Comparison of ENCODE assay signal across 7 cellular contexts in genomic region chr9:127979333-127980055, GRCh38. TPM values are rescaled to one million over a fixed set of nuclear protein-coding genes. Genes with fewer than 3 reads are reported as not detected.
A peak's percentile ranks its signal among the peaks of the same experiment; 100 is the strongest.
DNase-seq lines count a peak whose midpoint lies in the region; ATAC-seq and TF ChIP-seq lines count a peak whose summit lies in the region.

No MANE protein-coding gene starts in this region.

- H3K18ac ChIP-seq in mesenchymal stem cell (ENCODE audit: low read depth in 1 of 2, low read length in 2 of 2), result peak overlapping the region; percentile 59 to 92

- DNase-seq in ELR (ENCODE audit: low read depth) (peak; percentile 62), HAP-1 (ENCODE audit: low spot score in 2 of 2) (peak; percentile 37 to 73), mesenchymal stem cell (peak; percentile 68), tibial artery (peak; percentile 64 to 85)
- DNase-seq in effector memory CD4-positive, alpha-beta T cell, result no peak

- ATAC-seq in SK-N-SH treated with all-trans-retinoic acid at 6 μM for 48 hours (peak; percentile 16), GM18868 (IDR thresholded peaks at IDR 0.05; ENCODE audit: unreplicated experiment) (no peak)

- H3K4me1 ChIP-seq in HAP-1, result peaks cover 23% of the 10 kb centered on the region
- H3K4me1 ChIP-seq in effector memory CD4-positive, alpha-beta T cell (ENCODE audit: control insufficient read depth, insufficient read depth, low read length, poor library complexity, severe bottlenecking), result peaks cover 46% of the 10 kb centered on the region
- H3K4me1 ChIP-seq in mesenchymal stem cell (ENCODE audit: control insufficient read depth, insufficient read depth, low read depth, low read length), result peaks cover 49% of the 10 kb centered on the region
- peaks cover 14 to 64% (median 53%) of the 10 kb centered on the region in 4 donors for H3K4me1 ChIP-seq in tibial artery

- TF ChIP-seq CTCF in tibial artery (IDR thresholded peaks at IDR 0.05), result no peak

- H2BK12ac ChIP-seq in mesenchymal stem cell (ENCODE audit: low read length in 2 of 2), result peak overlapping the region in 1 of 2 experiments; percentile 43

- WGBS in mesenchymal stem cell, result 1% methylated on average over 21 of the region's 24 CpGs

- no peak overlapping the region for H3K23ac ChIP-seq in mesenchymal stem cell (ENCODE audit: low read length in 2 of 2)

- H4K8ac ChIP-seq in mesenchymal stem cell (ENCODE audit: low read length), result no peak overlapping the region

- peak overlapping the region; percentile 79 for H3K4me3 ChIP-seq in HAP-1
- H3K4me3 ChIP-seq in effector memory CD4-positive, alpha-beta T cell (ENCODE audit: insufficient read depth, low read depth, low read length, poor library complexity, severe bottlenecking), result peak overlapping the region; percentile 87
- peak overlapping the region; percentile 81 to 87 for H3K4me3 ChIP-seq in mesenchymal stem cell (ENCODE audit: insufficient read depth in 1 of 2, low read depth in 1 of 2, low read length in 2 of 2)
- peak overlapping the region; percentile 69 to 76 for H3K4me3 ChIP-seq in tibial artery

- no peaks in the 10 kb centered on the region for H3K27me3 ChIP-seq in HAP-1 (ENCODE audit: low read depth)
- H3K27me3 ChIP-seq in effector memory CD4-positive, alpha-beta T cell (replicated peaks; ENCODE audit: control insufficient read depth, insufficient read depth, low read length, poor library complexity, severe bottlenecking), result no peaks in the 10 kb centered on the region
- no peaks in the 10 kb centered on the region for H3K27me3 ChIP-seq in mesenchymal stem cell (ENCODE audit: control insufficient read depth in 1 of 2, insufficient read depth in 1 of 2, low read length in 2 of 2)
- H3K27me3 ChIP-seq in tibial artery, result no peaks in the 10 kb centered on the region

- H2AFZ ChIP-seq in mesenchymal stem cell (ENCODE audit: low read depth, low read length), result no peak overlapping the region

- peak overlapping the region; percentile 90 for H3K27ac ChIP-seq in effector memory CD4-positive, alpha-beta T cell (ENCODE audit: insufficient read depth, low read length, poor library complexity, severe bottlenecking)
- H3K27ac ChIP-seq in mesenchymal stem cell (ENCODE audit: low read length, poor library complexity, severe bottlenecking), result peak overlapping the region; percentile 9
- peak overlapping the region; percentile 82 to 84 for H3K27ac ChIP-seq in tibial artery

- peak overlapping the region; percentile 25 to 65 for H3K4ac ChIP-seq in mesenchymal stem cell (ENCODE audit: low read depth in 1 of 2, low read length in 2 of 2)

- H3K36me3 ChIP-seq in HAP-1 (replicated peaks), result no peaks in the 10 kb centered on the region; the same call in 1 of the 2 replicates
- H3K36me3 ChIP-seq in effector memory CD4-positive, alpha-beta T cell (ENCODE audit: control insufficient read depth, insufficient read depth, low read length), result peaks cover 3% of the 10 kb centered on the region
- peaks cover 0 to 3% of the 10 kb centered on the region in 2 experiments for H3K36me3 ChIP-seq in mesenchymal stem cell (ENCODE audit: control insufficient read depth in 1 of 2, insufficient read depth in 2 of 2, low read depth in 1 of 2, low read length in 2 of 2)
- H3K36me3 ChIP-seq in tibial artery, result no peaks in the 10 kb centered on the region

- H2BK15ac ChIP-seq in mesenchymal stem cell (ENCODE audit: low read depth, poor library complexity, severe bottlenecking), result no peak overlapping the region

- peak overlapping the region; percentile 64 for H3K4me2 ChIP-seq in mesenchymal stem cell (ENCODE audit: low read length, poor library complexity, severe bottlenecking)

- H2BK5ac ChIP-seq in mesenchymal stem cell (ENCODE audit: low read depth, low read length, poor library complexity, severe bottlenecking), result no peak overlapping the region

- H3K14ac ChIP-seq in mesenchymal stem cell (ENCODE audit: low read length in 2 of 2), result peak overlapping the region in 1 of 2 experiments; percentile 84

- in situ Hi-C loops in HAP-1 (cut with MboI; ENCODE audit: low sequenced_read_pairs), result no loop called here

- H2BK120ac ChIP-seq in mesenchymal stem cell (ENCODE audit: low read depth, low read length), result no peak overlapping the region

- peak overlapping the region; percentile 35 for H4K91ac ChIP-seq in mesenchymal stem cell (ENCODE audit: low read length)

- peak overlapping the region; percentile 92 for H3K9ac ChIP-seq in mesenchymal stem cell (ENCODE audit: low read length)

- H3K79me1 ChIP-seq in mesenchymal stem cell (replicated peaks; ENCODE audit: low read length, poor library complexity, severe bottlenecking), result peaks cover 33% of the 10 kb centered on the region

- peak overlapping the region; percentile 35 for H2AK5ac ChIP-seq in mesenchymal stem cell (ENCODE audit: low read length, severe bottlenecking)

- intact Hi-C loops in tibial artery (cut with DNase I; ENCODE audit: low total_unique reads), result loop anchor here (5.0 kb wide), 1 partner anchor 37 kb away; no protein-coding TSS in a partner anchor

- H3K9me3 ChIP-seq in HAP-1 (no peaks in the 10 kb centered on the region), mesenchymal stem cell (ENCODE audit: control insufficient read depth, low read length) (no peaks in the 10 kb centered on the region), tibial artery (no peaks in the 10 kb centered on the region)
- no peaks in the 10 kb centered on the region for H3K9me3 ChIP-seq in effector memory CD4-positive, alpha-beta T cell (ENCODE audit: control insufficient read depth, low read length)

TF ChIP-seq in SK-N-SH treated with all-trans-retinoic acid at 6 μM for 48 hours, 23 proteins besides CTCF, POLR2A, EP300 and RAD21 (continues in another document):
- no peak for TF ChIP-seq ISL1 (CRISPR knock-in tag; IDR thresholded peaks at IDR 0.05)
- no peak for TF ChIP-seq TSHZ2 (CRISPR knock-in tag; IDR thresholded peaks at IDR 0.05)
- TF ChIP-seq ZNF565 (CRISPR knock-in tag; conservative IDR thresholded peaks at IDR 0.05; ENCODE audit: low read depth), result no peak
- peak; percentile 99 for TF ChIP-seq ZNF70 (CRISPR knock-in tag; IDR thresholded peaks at IDR 0.05)
- no peak for TF ChIP-seq GLIS3 (CRISPR knock-in tag; IDR thresholded peaks at IDR 0.05)
- TF ChIP-seq PATZ1 (CRISPR knock-in tag; IDR thresholded peaks at IDR 0.05; ENCODE audit: borderline replicate concordance), result no peak
- no peak for TF ChIP-seq ZFP30 (CRISPR knock-in tag; IDR thresholded peaks at IDR 0.05)
- TF ChIP-seq ZFP3 (CRISPR knock-in tag; IDR thresholded peaks at IDR 0.05), result peak; percentile 73; the same call in 1 of the 2 replicates
- no peak for TF ChIP-seq ESRRG (CRISPR knock-in tag; IDR thresholded peaks at IDR 0.05)
- no peak for TF ChIP-seq CREB5 (CRISPR knock-in tag; IDR thresholded peaks at IDR 0.05; ENCODE audit: low read depth)
- no peak for TF ChIP-seq ZC3H10 (CRISPR knock-in tag; IDR thresholded peaks at IDR 0.05)

RNA-seq across cellular contexts. Expression of gene EEIG1, which starts 1.3 kb away (rescaled TPM):
- polyA plus RNA-seq in mesenchymal stem cell (2013, experiment 1 of 2), result 44.3 TPM
- polyA plus RNA-seq in mesenchymal stem cell (2013, experiment 2 of 2), result 42.9 TPM

RNA-seq across cellular contexts. Expression of gene DPM2, which starts 41.8 kb away (rescaled TPM):
- 29.7 TPM for polyA plus RNA-seq in mesenchymal stem cell (2013, experiment 1 of 2)
- polyA plus RNA-seq in mesenchymal stem cell (2013, experiment 2 of 2), result 30.1 TPM

RNA-seq across cellular contexts. Expression of gene PIP5KL1, which starts 48.9 kb away (rescaled TPM):
- polyA plus RNA-seq in mesenchymal stem cell (2013, experiment 1 of 2), result 2.0 TPM
- polyA plus RNA-seq in mesenchymal stem cell (2013, experiment 2 of 2), result 1.8 TPM

Comparison
In these comparisons a context has a peak if more than half of its experiments do, and no peak if none do; other contexts are left out.
1. DNase-seq: peak in ELR (single experiment), HAP-1 (2 of 2), mesenchymal stem cell (single experiment) and tibial artery (2 of 2); none in effector memory CD4-positive, alpha-beta T cell (0 of 3).
2. H3K27ac ChIP-seq: peak in every context shown above with its lines; median percentile 90 in effector memory CD4-positive, alpha-beta T cell; 83 in tibial artery; 9 in mesenchymal stem cell.
3. Peak in every context shown above with its lines, with median percentiles within 50 percentile points of each other: H3K4me3 ChIP-seq.